ENCODE assay signal across 1 cellular context in genomic region chr3:55064164-55064563, GRCh38.
TF ChIP-seq lines count a peak whose summit lies in the region.

No MANE protein-coding gene starts in this region.

TF ChIP-seq in H1, 55 proteins besides CTCF, POLR2A, EP300 and RAD21:
- TF ChIP-seq EZH2 (IDR thresholded peaks at IDR 0.05; ENCODE audit: low read depth, low read length, severe bottlenecking) (no peak), RFX5 (IDR thresholded peaks at IDR 0.05; ENCODE audit: borderline replicate concordance, low read depth, low read length) (no peak), NANOG (IDR thresholded peaks at IDR 0.05; ENCODE audit: insufficient read depth, low read depth, low read length, poor library complexity, severe bottlenecking) (no peak), BCL11A (IDR thresholded peaks at IDR 0.05; ENCODE audit: low read depth in 2 of 2, low read length in 2 of 2) (no peak), ATF3 (IDR thresholded peaks at IDR 0.05; ENCODE audit: insufficient read depth, low read depth, low read length) (no peak), SIN3A (conservative IDR thresholded peaks at IDR 0.05 in 1 of 2, IDR thresholded peaks at IDR 0.05 in 1 of 2; ENCODE audit: low read depth in 1 of 2, low read length in 2 of 2) (no peak), POU5F1 (IDR thresholded peaks at IDR 0.05; ENCODE audit: low read depth, low read length) (no peak), SAP30 (IDR thresholded peaks at IDR 0.05; ENCODE audit: insufficient read depth, insufficient replicate concordance, low read length) (no peak), ASH2L (IDR thresholded peaks at IDR 0.05; ENCODE audit: low read length) (no peak), FOSL1 (IDR thresholded peaks at IDR 0.05; ENCODE audit: insufficient read depth, low read depth, low read length) (no peak), E2F6 (IDR thresholded peaks at IDR 0.05) (no peak), EGR1 (IDR thresholded peaks at IDR 0.05; ENCODE audit: borderline replicate concordance, low read depth, low read length) (no peak), KDM5A (IDR thresholded peaks at IDR 0.05; ENCODE audit: low read length) (no peak), SP4 (IDR thresholded peaks at IDR 0.05; ENCODE audit: low read length) (no peak)
